In the genomic region with DNA sequence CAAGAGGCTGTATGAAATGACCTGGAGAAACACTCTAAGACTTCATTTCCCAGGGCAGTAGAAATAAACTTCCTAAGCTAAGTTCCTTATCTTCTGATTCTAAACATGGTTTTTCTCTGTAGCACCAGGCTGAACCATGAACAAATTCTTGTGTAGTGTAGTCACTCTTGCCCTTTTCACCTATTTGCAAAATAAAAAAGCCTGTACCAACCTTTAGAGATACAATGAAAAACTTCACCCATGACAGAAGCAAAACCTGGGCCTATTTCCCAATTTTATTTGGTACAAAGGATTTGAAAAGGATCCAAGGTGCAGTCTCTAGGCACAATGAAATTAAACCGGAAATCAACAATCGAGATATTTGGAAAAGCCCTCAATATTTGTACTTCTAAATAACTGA, we compare ENCODE assay signal across 1 cellular context.
TF ChIP-seq lines count a peak whose summit lies in the region.

No MANE protein-coding gene starts in this region.

TF ChIP-seq in endothelial cell of umbilical vein, 7 proteins besides CTCF, POLR2A, EP300 and RAD21:
- peak; percentile 58 for TF ChIP-seq JUN (IDR thresholded peaks at IDR 0.05; ENCODE audit: borderline replicate concordance, insufficient read depth, insufficient read length, low read depth)
- TF ChIP-seq FOS (IDR thresholded peaks at IDR 0.05; ENCODE audit: borderline replicate concordance, insufficient read depth, low read length): peak; percentile 61
- TF ChIP-seq EZH2 (IDR thresholded peaks at IDR 0.05; ENCODE audit: borderline replicate concordance, low read depth, low read length, severe bottlenecking): no peak
- peak; percentile 30 for TF ChIP-seq GATA2 (IDR thresholded peaks at IDR 0.05; ENCODE audit: insufficient read depth, insufficient read length, low read depth, low read length)
- TF ChIP-seq, protein P1, sequence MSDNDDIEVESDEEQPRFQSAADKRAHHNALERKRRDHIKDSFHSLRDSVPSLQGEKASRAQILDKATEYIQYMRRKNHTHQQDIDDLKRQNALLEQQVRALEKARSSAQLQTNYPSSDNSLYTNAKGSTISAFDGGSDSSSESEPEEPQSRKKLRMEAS (IDR thresholded peaks at IDR 0.05; ENCODE audit: insufficient read depth, insufficient read length): no peak
